In genomic region chr4:7971159-7971631, GRCh38 we compare ENCODE assay signal across 1 cellular context.
TF ChIP-seq lines count a peak whose summit lies in the region.

No MANE protein-coding gene starts in this region.

TF ChIP-seq in GM12878, 131 proteins besides CTCF, POLR2A, EP300 and RAD21 (continued from another document):
- TF ChIP-seq E4F1 (IDR thresholded peaks at IDR 0.05; ENCODE audit: borderline replicate concordance, partially characterized antibody): no peak
- TF ChIP-seq SMARCA5 (IDR thresholded peaks at IDR 0.05): no peak
- TF ChIP-seq RUNX3 (IDR thresholded peaks at IDR 0.05; ENCODE audit: low read length): no peak
- TF ChIP-seq TCF12 (IDR thresholded peaks at IDR 0.05; ENCODE audit: low read depth, low read length): no peak
- TF ChIP-seq MYC (IDR thresholded peaks at IDR 0.05; ENCODE audit: insufficient read depth, insufficient read length, insufficient replicate concordance, low read length, severe bottlenecking): no peak
- no peak for TF ChIP-seq BMI1 (IDR thresholded peaks at IDR 0.05; ENCODE audit: borderline replicate concordance)
- TF ChIP-seq RCOR1 (conservative IDR thresholded peaks at IDR 0.05; ENCODE audit: low read depth, low read length): no peak
- no peak for TF ChIP-seq SRF (IDR thresholded peaks at IDR 0.05; ENCODE audit: low read depth in 2 of 2, low read length in 2 of 2)
- TF ChIP-seq ZNF217 (IDR thresholded peaks at IDR 0.05): no peak
- TF ChIP-seq PAX8 (IDR thresholded peaks at IDR 0.05): no peak
- no peak for TF ChIP-seq REST (IDR thresholded peaks at IDR 0.05; ENCODE audit: low read depth, low read length)
